ENCODE assay signal across 8 cellular contexts in genomic region chr15:89057506-89058133, GRCh38. TPM values are rescaled to one million over a fixed set of nuclear protein-coding genes. Genes with fewer than 3 reads are reported as not detected.
DNase-seq lines count a peak whose midpoint lies in the region; ATAC-seq, FAIRE-seq and TF ChIP-seq lines count a peak whose summit lies in the region.

No MANE protein-coding gene starts in this region.

- no peaks in the 10 kb centered on the region for H3K27me3 Mint-ChIP-seq in activated naive CD4-positive, alpha-beta T cell treated with anti-CD3 and anti-CD28 coated beads for 36 hours (ENCODE audit: low read depth)
- no peaks in the 10 kb centered on the region for H3K27me3 Mint-ChIP-seq in progenitor cell of endocrine pancreas

- DNase-seq in AML-193 (lab: John Stamatoyannopoulos, UW) (peak; percentile 53 to 74), LNCaP clone FGC (ENCODE audit: low read depth) (peak; percentile 28), SKM-1 (lab: John Stamatoyannopoulos, UW; ENCODE audit: unreplicated experiment) (peak; percentile 45), head of caudate nucleus (peak; percentile 54 to 95 (median 85)), progenitor cell of endocrine pancreas (ENCODE audit: low spot score, unreplicated experiment) (peak; percentile 87), urothelium cell line (ENCODE audit: low spot score) (peak; percentile 83)
- peak; percentile 91 for DNase-seq in activated naive CD4-positive, alpha-beta T cell treated with anti-CD3 and anti-CD28 coated beads for 36 hours

- TF ChIP-seq CTCF in LNCaP clone FGC (IDR thresholded peaks at IDR 0.05; ENCODE audit: control insufficient read depth, extremely low read depth, insufficient read depth) (peak; percentile 98), progenitor cell of endocrine pancreas (IDR thresholded peaks at IDR 0.05; ENCODE audit: unreplicated experiment) (peak; percentile 100)

- no peak overlapping the region for H3K4me3 ChIP-seq in LNCaP clone FGC (ENCODE audit: low read depth, low read length)

- no peaks in the 10 kb centered on the region for H3K36me3 Mint-ChIP-seq in activated naive CD4-positive, alpha-beta T cell treated with anti-CD3 and anti-CD28 coated beads for 36 hours (ENCODE audit: low read depth)
- no peaks in the 10 kb centered on the region for H3K36me3 Mint-ChIP-seq in progenitor cell of endocrine pancreas (ENCODE audit: insufficient read depth)

- CTCF ChIA-PET in activated naive CD4-positive, alpha-beta T cell treated with anti-CD3 and anti-CD28 coated beads for 36 hours (lab: Charles Lee), result interaction anchor here (0.6 to 8.7 kb wide), 42 partner anchors 9 to 219 kb away, joined by 3 to 118 read pairs (median 4); partner anchors contain the start of genes ABHD2, FANCI and HAPLN3

- intact Hi-C loops in activated naive CD4-positive, alpha-beta T cell treated with anti-CD3 and anti-CD28 coated beads for 36 hours (cut with micrococcal nuclease), result loop anchor here (1.0 to 2.0 kb wide), 4 partner anchors 72 to 185 kb away; partner anchors contain the start of gene FANCI
- intact Hi-C loops in head of caudate nucleus (cut with DNase I), result loop anchor here (5.0 kb wide), 1 partner anchor 120 kb away; no protein-coding TSS in a partner anchor

- no peak overlapping the region for H3K27ac Mint-ChIP-seq in activated naive CD4-positive, alpha-beta T cell treated with anti-CD3 and anti-CD28 coated beads for 36 hours
- H3K27ac Mint-ChIP-seq in progenitor cell of endocrine pancreas, result peak overlapping the region; percentile 57

- H3K4me3 Mint-ChIP-seq in activated naive CD4-positive, alpha-beta T cell treated with anti-CD3 and anti-CD28 coated beads for 36 hours, result no peak overlapping the region
- H3K4me3 Mint-ChIP-seq in progenitor cell of endocrine pancreas (ENCODE audit: low read depth), result no peak overlapping the region

- no peaks in the 10 kb centered on the region for H3K9me3 Mint-ChIP-seq in activated naive CD4-positive, alpha-beta T cell treated with anti-CD3 and anti-CD28 coated beads for 36 hours
- H3K9me3 Mint-ChIP-seq in progenitor cell of endocrine pancreas (ENCODE audit: low read depth), result no peaks in the 10 kb centered on the region

- ATAC-seq in GM19324 (IDR thresholded peaks at IDR 0.05; ENCODE audit: low FRiP score, unreplicated experiment), result peak; percentile 59

- peaks cover 11% of the 10 kb centered on the region for H3K4me1 Mint-ChIP-seq in activated naive CD4-positive, alpha-beta T cell treated with anti-CD3 and anti-CD28 coated beads for 36 hours (ENCODE audit: low read depth)
- peaks cover 4% of the 10 kb centered on the region for H3K4me1 Mint-ChIP-seq in progenitor cell of endocrine pancreas (ENCODE audit: low read depth)

- FAIRE-seq in urothelium cell line (lab: Jason Lieb, UNC), result no peak

RNA-seq across cellular contexts. Expression of gene ABHD2, which starts 30.6 kb away (rescaled TPM):
- total RNA-seq in activated naive CD4-positive, alpha-beta T cell treated with anti-CD3 and anti-CD28 coated beads for 36 hours, result 10 to 100 TPM; 57.2 to 64.9 TPM
- total RNA-seq in progenitor cell of endocrine pancreas, result 53.1 and 54.4 TPM in 2 replicates

Comparison
In these comparisons a context has a peak if more than half of its experiments do, and no peak if none do; other contexts are left out.
1. DNase-seq: peak in every context shown above with its lines; median percentile 91 in activated naive CD4-positive, alpha-beta T cell treated with anti-CD3 and anti-CD28 coated beads for 36 hours; 87 in progenitor cell of endocrine pancreas; 85 in head of caudate nucleus; 83 in urothelium cell line; 64 in AML-193; 45 in SKM-1; 28 in LNCaP clone FGC.